ENCODE assay signal across 21 cellular contexts in the genomic region with DNA sequence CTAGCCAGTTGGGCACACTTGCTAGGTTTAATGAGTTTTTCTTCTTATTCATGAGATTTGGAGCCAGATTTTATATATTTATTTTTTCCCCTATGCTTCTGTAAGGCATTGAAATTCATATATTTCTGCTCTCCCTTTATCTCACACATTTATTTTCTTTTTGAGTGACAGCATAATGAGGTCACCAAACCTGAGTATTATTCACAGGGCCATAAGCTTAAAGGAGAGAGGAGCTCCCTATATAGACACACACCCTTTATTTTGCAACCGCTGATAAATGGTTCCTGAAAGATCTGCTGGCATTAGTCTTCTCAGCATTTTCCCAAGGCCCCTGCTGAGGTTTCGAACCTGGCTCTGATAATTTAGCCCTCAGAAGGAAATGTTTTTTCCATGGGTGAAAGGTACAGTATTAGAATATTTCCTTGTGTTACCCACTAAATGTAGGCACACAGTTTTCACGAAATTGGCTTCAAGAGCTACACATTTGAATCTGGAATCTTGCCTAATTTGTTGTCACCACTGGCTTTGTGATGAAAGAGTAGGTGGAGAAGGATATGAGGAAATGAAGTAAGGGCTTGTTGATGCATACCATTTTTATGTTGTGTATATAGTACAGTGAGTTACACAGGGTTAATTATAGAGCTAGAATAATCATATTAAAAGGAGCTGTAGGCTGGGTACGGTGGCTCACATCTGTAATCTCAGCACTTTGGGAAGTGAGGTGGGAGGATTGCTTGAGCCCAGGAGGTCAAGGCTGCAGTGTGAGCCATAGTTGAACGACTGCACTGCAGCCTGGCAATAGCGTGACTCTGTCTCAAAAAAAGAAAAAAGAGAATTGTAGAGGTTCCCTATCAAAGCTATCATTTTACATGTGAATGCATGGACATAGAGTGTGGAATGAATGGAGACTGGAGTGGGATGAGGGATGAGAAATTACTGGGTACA. TPM values are rescaled to one million over a fixed set of nuclear protein-coding genes. Genes with fewer than 3 reads are reported as not detected.
A peak's percentile ranks its signal among the peaks of the same experiment; 100 is the strongest.
DNase-seq lines count a peak whose midpoint lies in the region; ATAC-seq, FAIRE-seq and TF ChIP-seq lines count a peak whose summit lies in the region.
"Had no signal": no experiment of that assay in that cellular context is flagged by ENCODE, and none has a peak within 500 bp of the region (broad histone marks: within the 10 kb centered on the region; RNA-seq: fewer than 3 reads in every experiment).

No MANE protein-coding gene starts in this region.

- H3K27ac Mint-ChIP-seq in progenitor cell of endocrine pancreas = peak overlapping the region; percentile 63
- H3K27ac Mint-ChIP-seq: activated naive CD8-positive, alpha-beta T cell treated with anti-CD3 and anti-CD28 coated beads, Interleukin-2, amount 50 U/mL, for 24 hours; activated T-helper 1 cell treated with anti-CD3 and anti-CD28 coated beads, Interleukin-12 subunit alpha, Interleukin-12 subunit beta, Interleukin-2, Interleukin-4 antibody, amounts not matched to agents 30 ng/mL and 10 ng/mL and 1 ng/mL, durations not matched to agents 14 hours and 24 hours and 36 hours had no signal

- no peaks in the 10 kb centered on the region for H3K9me3 ChIP-seq in HEK293 (ENCODE audit: control insufficient read depth, insufficient read depth, low read depth, low read length)
- H3K9me3 ChIP-seq: gastrocnemius medialis, mucosa of descending colon had no signal

- no peak for TF ChIP-seq CTCF in HEK293 (tag by site-specific recombination; IDR thresholded peaks at IDR 0.05)
- no peak for TF ChIP-seq CTCF in bronchial epithelial cell (IDR thresholded peaks at IDR 0.05; ENCODE audit: insufficient read depth, low read length, severe bottlenecking)
- TF ChIP-seq CTCF in progenitor cell of endocrine pancreas (IDR thresholded peaks at IDR 0.05; ENCODE audit: unreplicated experiment) = no peak

- no peak overlapping the region for H3K4me3 Mint-ChIP-seq in progenitor cell of endocrine pancreas (ENCODE audit: low read depth)
- H3K4me3 Mint-ChIP-seq: activated naive CD8-positive, alpha-beta T cell treated with anti-CD3 and anti-CD28 coated beads, Interleukin-2, amount 50 U/mL, for 24 hours; activated T-helper 1 cell treated with anti-CD3 and anti-CD28 coated beads, Interleukin-12 subunit alpha, Interleukin-12 subunit beta, Interleukin-2, Interleukin-4 antibody, amounts not matched to agents 30 ng/mL and 10 ng/mL and 1 ng/mL, durations not matched to agents 14 hours and 24 hours and 36 hours; central memory CD8-positive, alpha-beta T cell had no signal

- H3K36me3 ChIP-seq in HEK293 (ENCODE audit: control insufficient read depth in 2 of 2, insufficient read depth in 1 of 2, low read length in 2 of 2) (peaks cover 0 to 46% of the 10 kb centered on the region in 2 experiments; a peak in 2 of 3 replicates), bronchial epithelial cell (ENCODE audit: control insufficient read depth, insufficient read depth, low read length) (no peaks in the 10 kb centered on the region)

- no peak for ATAC-seq in GM21381 (IDR thresholded peaks at IDR 0.05; ENCODE audit: unreplicated experiment)
- ATAC-seq: activated naive CD8-positive, alpha-beta T cell treated with anti-CD3 and anti-CD28 coated beads, Interleukin-2, amount 50 U/mL, for 24 hours; gastrocnemius medialis; left colon; mucosa of descending colon; sciatic nerve had no signal

- peaks cover 2% of the 10 kb centered on the region for H3K4me1 Mint-ChIP-seq in progenitor cell of endocrine pancreas (ENCODE audit: low read depth)

- no peaks in the 10 kb centered on the region; the same call in 1 of the 2 replicates for H3K4me1 ChIP-seq in HEK293 (ENCODE audit: control insufficient read depth, insufficient read depth, low read length)

- POLR2A ChIA-PET in HEK293 (lab: Yijun Ruan, JAX) = no interaction called here

- no peaks in the 10 kb centered on the region for H3K9me3 Mint-ChIP-seq in progenitor cell of endocrine pancreas (ENCODE audit: low read depth)
- H3K9me3 Mint-ChIP-seq: activated naive CD8-positive, alpha-beta T cell treated with anti-CD3 and anti-CD28 coated beads, Interleukin-2, amount 50 U/mL, for 24 hours; activated T-helper 1 cell treated with anti-CD3 and anti-CD28 coated beads, Interleukin-12 subunit alpha, Interleukin-12 subunit beta, Interleukin-2, Interleukin-4 antibody, amounts not matched to agents 30 ng/mL and 10 ng/mL and 1 ng/mL, durations not matched to agents 14 hours and 24 hours and 36 hours; central memory CD8-positive, alpha-beta T cell had no signal

- no peaks in the 10 kb centered on the region for H3K27me3 Mint-ChIP-seq in progenitor cell of endocrine pancreas
- H3K27me3 Mint-ChIP-seq: activated naive CD8-positive, alpha-beta T cell treated with anti-CD3 and anti-CD28 coated beads, Interleukin-2, amount 50 U/mL, for 24 hours; central memory CD8-positive, alpha-beta T cell had no signal

- no peak for FAIRE-seq in bronchial epithelial cell (lab: Jason Lieb, UNC)

- CTCF ChIA-PET in HEK293 (lab: Yijun Ruan, JAX) = interaction anchor here (1.0 kb wide), 1 partner anchor 39 kb away, joined by 3 read pairs; no protein-coding TSS in a partner anchor

- H3K4me3 ChIP-seq in HEK293 (ENCODE audit: low read depth, low read length) (no peak overlapping the region), bronchial epithelial cell (ENCODE audit: low read depth, low read length) (no peak overlapping the region)
- H3K4me3 ChIP-seq: gastrocnemius medialis, mucosa of descending colon had no signal

- no peak overlapping the region for H3K27ac ChIP-seq in HEK293 (ENCODE audit: extremely low read depth, low read depth, low read length)
- H3K27ac ChIP-seq: gastrocnemius medialis had no signal

- H3K36me3 Mint-ChIP-seq in progenitor cell of endocrine pancreas (ENCODE audit: insufficient read depth) = peaks cover 6% of the 10 kb centered on the region

- DNase-seq in NOMO-1 treated with DMSO at 0.1 percent for 48 hours (lab: John Stamatoyannopoulos, UW; ENCODE audit: unreplicated experiment) = peak; percentile 72
- peak; percentile 48 for DNase-seq in bronchial epithelial cell (ENCODE audit: low read depth)
- no peak for DNase-seq in progenitor cell of endocrine pancreas (ENCODE audit: low spot score, unreplicated experiment)
- no peak for DNase-seq in ecto neural progenitor cell (ENCODE audit: low spot score)
- no peak for DNase-seq in activated CD4-positive, alpha-beta T cell treated with anti-CD3 and anti-CD28 coated beads for 1 hour
- no peak for DNase-seq in T-helper 1 cell
- DNase-seq: activated CD4-positive, CD25-positive, alpha-beta regulatory T cell; activated CD8-positive, alpha-beta memory T cell treated with anti-CD3 and anti-CD28 coated beads for 24 hours; activated naive CD8-positive, alpha-beta T cell treated with anti-CD3 and anti-CD28 coated beads, Interleukin-2, amount 50 U/mL, for 24 hours; COR-L47; gastrocnemius medialis; left colon; MM.1S; mucosa of descending colon; NCI-H748 treated with DMSO at 0.1 percent for 48 hours; occipital lobe had no signal

- H3K27me3 ChIP-seq in bronchial epithelial cell (ENCODE audit: control insufficient read depth, insufficient read depth, low read length) = no peaks in the 10 kb centered on the region
- H3K27me3 ChIP-seq: gastrocnemius medialis had no signal

TF ChIP-seq in HEK293, 187 proteins besides CTCF, POLR2A, EP300 and RAD21 (continues in another document):
- peak; percentile 50 for TF ChIP-seq ZFHX2 (tag by site-specific recombination; conservative IDR thresholded peaks at IDR 0.05)
- no peak for TF ChIP-seq ZNF610 (tag by site-specific recombination; IDR thresholded peaks at IDR 0.05; ENCODE audit: borderline replicate concordance)
- no peak for TF ChIP-seq ZBTB48 (tag by site-specific recombination; IDR thresholded peaks at IDR 0.05)
- TF ChIP-seq, protein P1, sequence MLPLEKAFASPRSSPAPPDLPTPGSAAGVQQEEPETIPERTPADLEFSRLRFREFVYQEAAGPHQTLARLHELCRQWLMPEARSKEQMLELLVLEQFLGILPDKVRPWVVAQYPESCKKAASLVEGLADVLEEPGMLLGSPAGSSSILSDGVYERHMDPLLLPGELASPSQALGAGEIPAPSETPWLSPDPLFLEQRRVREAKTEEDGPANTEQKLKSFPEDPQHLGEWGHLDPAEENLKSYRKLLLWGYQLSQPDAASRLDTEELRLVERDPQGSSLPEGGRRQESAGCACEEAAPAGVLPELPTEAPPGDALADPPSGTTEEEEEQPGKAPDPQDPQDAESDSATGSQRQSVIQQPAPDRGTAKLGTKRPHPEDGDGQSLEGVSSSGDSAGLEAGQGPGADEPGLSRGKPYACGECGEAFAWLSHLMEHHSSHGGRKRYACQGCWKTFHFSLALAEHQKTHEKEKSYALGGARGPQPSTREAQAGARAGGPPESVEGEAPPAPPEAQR (tag by site-specific recombination; IDR thresholded peaks at IDR 0.05) = no peak
- TF ChIP-seq, protein P2, sequence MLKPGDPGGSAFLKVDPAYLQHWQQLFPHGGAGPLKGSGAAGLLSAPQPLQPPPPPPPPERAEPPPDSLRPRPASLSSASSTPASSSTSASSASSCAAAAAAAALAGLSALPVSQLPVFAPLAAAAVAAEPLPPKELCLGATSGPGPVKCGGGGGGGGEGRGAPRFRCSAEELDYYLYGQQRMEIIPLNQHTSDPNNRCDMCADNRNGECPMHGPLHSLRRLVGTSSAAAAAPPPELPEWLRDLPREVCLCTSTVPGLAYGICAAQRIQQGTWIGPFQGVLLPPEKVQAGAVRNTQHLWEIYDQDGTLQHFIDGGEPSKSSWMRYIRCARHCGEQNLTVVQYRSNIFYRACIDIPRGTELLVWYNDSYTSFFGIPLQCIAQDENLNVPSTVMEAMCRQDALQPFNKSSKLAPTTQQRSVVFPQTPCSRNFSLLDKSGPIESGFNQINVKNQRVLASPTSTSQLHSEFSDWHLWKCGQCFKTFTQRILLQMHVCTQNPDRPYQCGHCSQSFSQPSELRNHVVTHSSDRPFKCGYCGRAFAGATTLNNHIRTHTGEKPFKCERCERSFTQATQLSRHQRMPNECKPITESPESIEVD (tag by site-specific recombination; IDR thresholded peaks at IDR 0.05) = peak; percentile 77
- TF ChIP-seq, protein P3, sequence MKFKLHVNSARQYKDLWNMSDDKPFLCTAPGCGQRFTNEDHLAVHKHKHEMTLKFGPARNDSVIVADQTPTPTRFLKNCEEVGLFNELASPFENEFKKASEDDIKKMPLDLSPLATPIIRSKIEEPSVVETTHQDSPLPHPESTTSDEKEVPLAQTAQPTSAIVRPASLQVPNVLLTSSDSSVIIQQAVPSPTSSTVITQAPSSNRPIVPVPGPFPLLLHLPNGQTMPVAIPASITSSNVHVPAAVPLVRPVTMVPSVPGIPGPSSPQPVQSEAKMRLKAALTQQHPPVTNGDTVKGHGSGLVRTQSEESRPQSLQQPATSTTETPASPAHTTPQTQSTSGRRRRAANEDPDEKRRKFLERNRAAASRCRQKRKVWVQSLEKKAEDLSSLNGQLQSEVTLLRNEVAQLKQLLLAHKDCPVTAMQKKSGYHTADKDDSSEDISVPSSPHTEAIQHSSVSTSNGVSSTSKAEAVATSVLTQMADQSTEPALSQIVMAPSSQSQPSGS (tag by site-specific recombination; IDR thresholded peaks at IDR 0.05; ENCODE audit: low read depth) = no peak

RNA-seq across cellular contexts. Expression of a gene that starts 6.5 kb away (rescaled TPM):
- total RNA-seq in bronchial epithelial cell (25.5 and 27.0 TPM in 2 replicates), progenitor cell of endocrine pancreas (30.7 and 33.6 TPM in 2 replicates)

RNA-seq across cellular contexts. Expression of a gene that starts 6.6 kb away (rescaled TPM):
- total RNA-seq in bronchial epithelial cell (1.2 and 2.1 TPM in 2 replicates), progenitor cell of endocrine pancreas (14.2 and 16.9 TPM in 2 replicates)

Comparison
In these comparisons a context has a peak if more than half of its experiments do, and no peak if none do; other contexts are left out.
1. DNase-seq: peak in NOMO-1 treated with DMSO at 0.1 percent for 48 hours (single experiment) and bronchial epithelial cell (single experiment); none in progenitor cell of endocrine pancreas (single experiment), ecto neural progenitor cell (single experiment), activated CD4-positive, alpha-beta T cell treated with anti-CD3 and anti-CD28 coated beads for 1 hour (single experiment) and T-helper 1 cell (0 of 5).